In the genomic region with DNA sequence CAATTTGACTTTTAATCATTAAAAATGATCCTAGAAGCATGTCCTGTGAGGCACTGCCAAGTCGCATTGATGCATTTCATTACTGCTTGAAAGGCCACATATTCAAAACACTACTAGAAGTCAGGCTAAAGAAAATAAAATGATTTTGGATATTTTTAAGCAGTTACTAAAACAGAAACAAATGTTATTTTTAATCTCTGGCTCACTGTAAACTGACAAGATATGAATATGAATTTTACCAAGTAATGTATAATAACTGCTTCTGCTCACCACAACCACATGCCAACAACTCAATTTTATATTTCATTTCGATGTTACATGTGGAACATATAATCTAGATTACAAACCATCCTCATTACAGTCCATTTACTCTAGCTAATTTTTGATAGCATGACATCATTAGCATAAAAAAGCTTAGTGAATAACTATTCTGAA, we compare ENCODE assay signal across 9 cellular contexts.
A peak's percentile ranks its signal among the peaks of the same experiment; 100 is the strongest.
DNase-seq lines count a peak whose midpoint lies in the region; ATAC-seq, FAIRE-seq and TF ChIP-seq lines count a peak whose summit lies in the region.
"Had no signal": no experiment of that assay in that cellular context is flagged by ENCODE, and none has a peak within 500 bp of the region (broad histone marks: within the 10 kb centered on the region; RNA-seq: fewer than 3 reads in every experiment).

No MANE protein-coding gene starts in this region.

- dilution Hi-C loops in keratinocyte (cut with MboI; ENCODE audit: extremely low pct_ligation_motif_present, low sequenced_read_pairs) = no loop called here

- peak; percentile 68 for DNase-seq in GM06990 (ENCODE audit: extremely low read depth, insufficient read length)
- DNase-seq in keratinocyte (ENCODE audit: low read depth, low spot score) = no peak
- DNase-seq in NCI-H1694 treated with DMSO at 0.1 percent for 48 hours (lab: John Stamatoyannopoulos, UW) = no peak
- DNase-seq in psoas muscle = no peak
- DNase-seq in activated effector memory CD4-positive, alpha-beta T cell treated with anti-CD3 and anti-CD28 coated beads, Interleukin-2, amount 50 U/mL, for 16 hours = no peak
- DNase-seq in UCSD-AML1 (lab: John Stamatoyannopoulos, UW; ENCODE audit: unreplicated experiment) = no peak
- DNase-seq: Caco-2 had no signal

- no peak for FAIRE-seq in keratinocyte (lab: Jason Lieb, UNC)

- no peaks in the 10 kb centered on the region for H3K9me1 ChIP-seq in keratinocyte (ENCODE audit: control insufficient read depth, extremely low read depth, insufficient read depth, low read length)

- intact Hi-C loops in psoas muscle (cut with DNase I) = loop anchor here in 1 of 2 donors (10.0 kb wide), 1 partner anchor 336 kb away; no protein-coding TSS in a partner anchor

- H3K9me3 ChIP-seq in keratinocyte (ENCODE audit: control insufficient read depth, low read depth, low read length) = no peaks in the 10 kb centered on the region
- no peaks in the 10 kb centered on the region for H3K9me3 ChIP-seq in psoas muscle
- H3K9me3 ChIP-seq: Caco-2 had no signal

- H3K4me1 ChIP-seq in keratinocyte (ENCODE audit: control insufficient read depth, extremely low read depth, insufficient read depth, low read length) = peaks cover 47% of the 10 kb centered on the region
- H3K4me1 ChIP-seq in psoas muscle = peaks cover 42% of the 10 kb centered on the region
- H3K4me1 ChIP-seq: Caco-2 had no signal

- H3K4me3 ChIP-seq in GM06990 (replicated peaks; ENCODE audit: low read depth, low read length) (no peak overlapping the region), keratinocyte (ENCODE audit: control insufficient read depth in 2 of 3, extremely low read depth in 1 of 3, insufficient read depth in 2 of 3, low read depth in 1 of 3, low read length in 3 of 3) (no peak overlapping the region), psoas muscle (no peak overlapping the region)

- H3K27me3 ChIP-seq in GM06990 (replicated peaks; ENCODE audit: control insufficient read depth, insufficient read depth, low read length) (no peaks in the 10 kb centered on the region), keratinocyte (ENCODE audit: control insufficient read depth, extremely low read depth, insufficient read depth, low read length) (no peaks in the 10 kb centered on the region), psoas muscle (ENCODE audit: insufficient read depth in 3 of 3, low read length in 2 of 3) (no peaks in the 10 kb centered on the region)

- H4K20me1 ChIP-seq in keratinocyte (ENCODE audit: control insufficient read depth, extremely low read depth, insufficient read depth, low read length) = no peaks in the 10 kb centered on the region

- H3K27ac ChIP-seq in keratinocyte (ENCODE audit: control insufficient read depth, insufficient read depth, low read length) (peak overlapping the region; percentile 77), psoas muscle (no peak overlapping the region)

- WGBS in psoas muscle, 3 donors = 75 to 86% (median 81%) methylated on average over 2 of the region's 2 CpGs

- H3K79me2 ChIP-seq in keratinocyte (ENCODE audit: control insufficient read depth, insufficient read depth, low read length) = peaks cover 2% of the 10 kb centered on the region

- no peak overlapping the region for H3K9ac ChIP-seq in keratinocyte (ENCODE audit: control insufficient read depth, extremely low read depth, insufficient read depth, low read length)

- H3K36me3 ChIP-seq in GM06990 (ENCODE audit: control insufficient read depth, insufficient read depth, low read length) (no peaks in the 10 kb centered on the region), keratinocyte (ENCODE audit: control insufficient read depth in 2 of 2, extremely low read depth in 1 of 2, insufficient read depth in 2 of 2, low read length in 2 of 2) (no peaks in the 10 kb centered on the region), psoas muscle (ENCODE audit: insufficient read depth in 1 of 2, low read depth in 1 of 2) (no peaks in the 10 kb centered on the region)

- TF ChIP-seq CTCF in GM06990 (IDR thresholded peaks at IDR 0.05; ENCODE audit: insufficient read depth, low read length, poor library complexity, severe bottlenecking) = no peak
- TF ChIP-seq CTCF in keratinocyte (optimal IDR thresholded peaks at IDR 0.05 in 1 of 3, IDR thresholded peaks at IDR 0.05 in 1 of 3, conservative IDR thresholded peaks at IDR 0.05 in 1 of 3; ENCODE audit: extremely low read depth in 1 of 3, insufficient read depth in 2 of 3, low read length in 3 of 3) = no peak
- no peak for TF ChIP-seq CTCF in psoas muscle (IDR thresholded peaks at IDR 0.05)

- H3K4me2 ChIP-seq in keratinocyte (ENCODE audit: control insufficient read depth, extremely low read depth, insufficient read depth, low read depth, low read length) = no peak overlapping the region

- ATAC-seq in GM21390 (IDR thresholded peaks at IDR 0.05; ENCODE audit: unreplicated experiment) (peak; percentile 54), HG03469 (IDR thresholded peaks at IDR 0.05; ENCODE audit: unreplicated experiment) (peak; percentile 26), psoas muscle (no peak)

- H2AFZ ChIP-seq in keratinocyte (ENCODE audit: control insufficient read depth, low read length) = no peak overlapping the region

Comparison
In these comparisons a context has a peak if more than half of its experiments do, and no peak if none do; other contexts are left out.
1. ATAC-seq: peak in GM21390 (single experiment) and HG03469 (single experiment); none in psoas muscle (0 of 4).